Comparison of ENCODE assay signal across 1 cellular context in genomic region chr15:52021128-52021671, GRCh38.
TF ChIP-seq lines count a peak whose summit lies in the region.

No MANE protein-coding gene starts in this region.

TF ChIP-seq in GM12878, 131 proteins besides CTCF, POLR2A, EP300 and RAD21 (continued from another document and continues in another):
- TF ChIP-seq CHD2 (IDR thresholded peaks at IDR 0.05; ENCODE audit: borderline replicate concordance, low read depth, low read length) (peak; percentile 50; the same call in 1 of the 2 replicates), NFIC (IDR thresholded peaks at IDR 0.05; ENCODE audit: low read depth, low read length) (peak; percentile 77), USF2 (IDR thresholded peaks at IDR 0.05; ENCODE audit: borderline replicate concordance, low read depth, low read length) (no peak), SIN3A (IDR thresholded peaks at IDR 0.05; ENCODE audit: low read depth, low read length) (0 out of 2 replicates have a peak, but pooled peaks have one; percentile 56), BACH1 (IDR thresholded peaks at IDR 0.05; ENCODE audit: borderline replicate concordance) (peak; percentile 99), ASH2L (IDR thresholded peaks at IDR 0.05; ENCODE audit: borderline replicate concordance, low read depth) (no peak), POLR2AphosphoS2 (IDR thresholded peaks at IDR 0.05; ENCODE audit: low read depth, low read length) (no peak), JUND (IDR thresholded peaks at IDR 0.05; ENCODE audit: low read depth, low read length) (peak; percentile 82), CREM (IDR thresholded peaks at IDR 0.05; ENCODE audit: low read depth) (peak; percentile 81), TAF1 (IDR thresholded peaks at IDR 0.05; ENCODE audit: borderline replicate concordance, low read depth, low read length) (0 out of 2 replicates have a peak, but pooled peaks have one; percentile 26), PAX8 (IDR thresholded peaks at IDR 0.05) (no peak), ATF7 (IDR thresholded peaks at IDR 0.05; ENCODE audit: low read depth) (peak; percentile 90), TBL1XR1 (IDR thresholded peaks at IDR 0.05; ENCODE audit: low read depth, low read length) (peak; percentile 28; the same call in 1 of the 2 replicates), CBX3 (IDR thresholded peaks at IDR 0.05; ENCODE audit: borderline replicate concordance, low read depth) (no peak), TCF7 (IDR thresholded peaks at IDR 0.05; ENCODE audit: borderline replicate concordance) (no peak), SMAD1 (IDR thresholded peaks at IDR 0.05; ENCODE audit: low read depth, partially characterized antibody) (no peak), SMC3 (IDR thresholded peaks at IDR 0.05; ENCODE audit: borderline replicate concordance, low read length) (no peak; the same call in 1 of the 2 replicates), RCOR1 (conservative IDR thresholded peaks at IDR 0.05; ENCODE audit: low read depth, low read length) (no peak), TCF12 (IDR thresholded peaks at IDR 0.05; ENCODE audit: low read depth, low read length) (0 out of 2 replicates have a peak, but pooled peaks have one; percentile 20), ZNF384 (IDR thresholded peaks at IDR 0.05; ENCODE audit: borderline replicate concordance, low read depth, low read length) (peak; percentile 98), GATAD2B (conservative IDR thresholded peaks at IDR 0.05; ENCODE audit: low read depth) (no peak), NFYA (IDR thresholded peaks at IDR 0.05; ENCODE audit: borderline replicate concordance, low read depth, low read length) (no peak), GABPA (IDR thresholded peaks at IDR 0.05; ENCODE audit: low read depth) (peak; percentile 53; the same call in 1 of the 2 replicates), SMARCA5 (IDR thresholded peaks at IDR 0.05) (no peak), BCLAF1 (IDR thresholded peaks at IDR 0.05) (no peak), PML (IDR thresholded peaks at IDR 0.05; ENCODE audit: low read length) (peak; percentile 55; the same call in 1 of the 2 replicates), CHD4 (IDR thresholded peaks at IDR 0.05) (no peak), STAT3 (IDR thresholded peaks at IDR 0.05; ENCODE audit: low read depth, low read length) (0 out of 2 replicates have a peak, but pooled peaks have one; percentile 54), ZNF24 (IDR thresholded peaks at IDR 0.05) (no peak), ZNF622 (IDR thresholded peaks at IDR 0.05) (no peak), IKZF1 (conservative IDR thresholded peaks at IDR 0.05) (no peak), CREB1 (IDR thresholded peaks at IDR 0.05; ENCODE audit: low read depth) (peak; percentile 82), EGR1 (IDR thresholded peaks at IDR 0.05; ENCODE audit: borderline replicate concordance in 1 of 2, low read depth in 2 of 2, low read length in 2 of 2) (peak in 1 of 2 experiments; percentile 37; a peak in 1 of 3 replicates), CHD1 (IDR thresholded peaks at IDR 0.05; ENCODE audit: low read depth, low read length) (0 out of 2 replicates have a peak, but pooled peaks have one; percentile 65), RFX5 (IDR thresholded peaks at IDR 0.05; ENCODE audit: low read depth, low read length) (no peak), POLR2AphosphoS5 (IDR thresholded peaks at IDR 0.05; ENCODE audit: low read length) (peak; percentile 42; the same call in 1 of the 2 replicates), BHLHE40 (IDR thresholded peaks at IDR 0.05; ENCODE audit: borderline replicate concordance in 1 of 2, low read depth in 2 of 2, low read length in 1 of 2) (peak in 1 of 2 experiments; percentile 58; a peak in 2 of 4 replicates), JUNB (IDR thresholded peaks at IDR 0.05) (peak; percentile 88), ZNF207 (IDR thresholded peaks at IDR 0.05; ENCODE audit: borderline replicate concordance) (no peak), ZNF687 (IDR thresholded peaks at IDR 0.05) (no peak)
- TF ChIP-seq, protein P1, sequence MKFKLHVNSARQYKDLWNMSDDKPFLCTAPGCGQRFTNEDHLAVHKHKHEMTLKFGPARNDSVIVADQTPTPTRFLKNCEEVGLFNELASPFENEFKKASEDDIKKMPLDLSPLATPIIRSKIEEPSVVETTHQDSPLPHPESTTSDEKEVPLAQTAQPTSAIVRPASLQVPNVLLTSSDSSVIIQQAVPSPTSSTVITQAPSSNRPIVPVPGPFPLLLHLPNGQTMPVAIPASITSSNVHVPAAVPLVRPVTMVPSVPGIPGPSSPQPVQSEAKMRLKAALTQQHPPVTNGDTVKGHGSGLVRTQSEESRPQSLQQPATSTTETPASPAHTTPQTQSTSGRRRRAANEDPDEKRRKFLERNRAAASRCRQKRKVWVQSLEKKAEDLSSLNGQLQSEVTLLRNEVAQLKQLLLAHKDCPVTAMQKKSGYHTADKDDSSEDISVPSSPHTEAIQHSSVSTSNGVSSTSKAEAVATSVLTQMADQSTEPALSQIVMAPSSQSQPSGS (IDR thresholded peaks at IDR 0.05; ENCODE audit: low read length): peak; percentile 92
- TF ChIP-seq, protein P2, sequence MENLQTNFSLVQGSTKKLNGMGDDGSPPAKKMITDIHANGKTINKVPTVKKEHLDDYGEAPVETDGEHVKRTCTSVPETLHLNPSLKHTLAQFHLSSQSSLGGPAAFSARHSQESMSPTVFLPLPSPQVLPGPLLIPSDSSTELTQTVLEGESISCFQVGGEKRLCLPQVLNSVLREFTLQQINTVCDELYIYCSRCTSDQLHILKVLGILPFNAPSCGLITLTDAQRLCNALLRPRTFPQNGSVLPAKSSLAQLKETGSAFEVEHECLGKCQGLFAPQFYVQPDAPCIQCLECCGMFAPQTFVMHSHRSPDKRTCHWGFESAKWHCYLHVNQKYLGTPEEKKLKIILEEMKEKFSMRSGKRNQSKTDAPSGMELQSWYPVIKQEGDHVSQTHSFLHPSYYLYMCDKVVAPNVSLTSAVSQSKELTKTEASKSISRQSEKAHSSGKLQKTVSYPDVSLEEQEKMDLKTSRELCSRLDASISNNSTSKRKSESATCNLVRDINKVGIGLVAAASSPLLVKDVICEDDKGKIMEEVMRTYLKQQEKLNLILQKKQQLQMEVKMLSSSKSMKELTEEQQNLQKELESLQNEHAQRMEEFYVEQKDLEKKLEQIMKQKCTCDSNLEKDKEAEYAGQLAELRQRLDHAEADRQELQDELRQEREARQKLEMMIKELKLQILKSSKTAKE (IDR thresholded peaks at IDR 0.05; ENCODE audit: low read depth, poor library complexity, severe bottlenecking): peak; percentile 11
- TF ChIP-seq, protein P3, sequence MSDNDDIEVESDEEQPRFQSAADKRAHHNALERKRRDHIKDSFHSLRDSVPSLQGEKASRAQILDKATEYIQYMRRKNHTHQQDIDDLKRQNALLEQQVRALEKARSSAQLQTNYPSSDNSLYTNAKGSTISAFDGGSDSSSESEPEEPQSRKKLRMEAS (IDR thresholded peaks at IDR 0.05; ENCODE audit: low read depth, low read length): no peak
- TF ChIP-seq, protein P4, sequence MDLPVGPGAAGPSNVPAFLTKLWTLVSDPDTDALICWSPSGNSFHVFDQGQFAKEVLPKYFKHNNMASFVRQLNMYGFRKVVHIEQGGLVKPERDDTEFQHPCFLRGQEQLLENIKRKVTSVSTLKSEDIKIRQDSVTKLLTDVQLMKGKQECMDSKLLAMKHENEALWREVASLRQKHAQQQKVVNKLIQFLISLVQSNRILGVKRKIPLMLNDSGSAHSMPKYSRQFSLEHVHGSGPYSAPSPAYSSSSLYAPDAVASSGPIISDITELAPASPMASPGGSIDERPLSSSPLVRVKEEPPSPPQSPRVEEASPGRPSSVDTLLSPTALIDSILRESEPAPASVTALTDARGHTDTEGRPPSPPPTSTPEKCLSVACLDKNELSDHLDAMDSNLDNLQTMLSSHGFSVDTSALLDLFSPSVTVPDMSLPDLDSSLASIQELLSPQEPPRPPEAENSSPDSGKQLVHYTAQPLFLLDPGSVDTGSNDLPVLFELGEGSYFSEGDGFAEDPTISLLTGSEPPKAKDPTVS (IDR thresholded peaks at IDR 0.05; ENCODE audit: low read depth, low read length): no peak
- TF ChIP-seq, protein P5, sequence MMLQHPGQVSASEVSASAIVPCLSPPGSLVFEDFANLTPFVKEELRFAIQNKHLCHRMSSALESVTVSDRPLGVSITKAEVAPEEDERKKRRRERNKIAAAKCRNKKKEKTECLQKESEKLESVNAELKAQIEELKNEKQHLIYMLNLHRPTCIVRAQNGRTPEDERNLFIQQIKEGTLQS (IDR thresholded peaks at IDR 0.05; ENCODE audit: borderline replicate concordance, extremely low read depth, low read depth, low read length): peak; percentile 35; the same call in 1 of the 2 replicates
- TF ChIP-seq, protein P6, sequence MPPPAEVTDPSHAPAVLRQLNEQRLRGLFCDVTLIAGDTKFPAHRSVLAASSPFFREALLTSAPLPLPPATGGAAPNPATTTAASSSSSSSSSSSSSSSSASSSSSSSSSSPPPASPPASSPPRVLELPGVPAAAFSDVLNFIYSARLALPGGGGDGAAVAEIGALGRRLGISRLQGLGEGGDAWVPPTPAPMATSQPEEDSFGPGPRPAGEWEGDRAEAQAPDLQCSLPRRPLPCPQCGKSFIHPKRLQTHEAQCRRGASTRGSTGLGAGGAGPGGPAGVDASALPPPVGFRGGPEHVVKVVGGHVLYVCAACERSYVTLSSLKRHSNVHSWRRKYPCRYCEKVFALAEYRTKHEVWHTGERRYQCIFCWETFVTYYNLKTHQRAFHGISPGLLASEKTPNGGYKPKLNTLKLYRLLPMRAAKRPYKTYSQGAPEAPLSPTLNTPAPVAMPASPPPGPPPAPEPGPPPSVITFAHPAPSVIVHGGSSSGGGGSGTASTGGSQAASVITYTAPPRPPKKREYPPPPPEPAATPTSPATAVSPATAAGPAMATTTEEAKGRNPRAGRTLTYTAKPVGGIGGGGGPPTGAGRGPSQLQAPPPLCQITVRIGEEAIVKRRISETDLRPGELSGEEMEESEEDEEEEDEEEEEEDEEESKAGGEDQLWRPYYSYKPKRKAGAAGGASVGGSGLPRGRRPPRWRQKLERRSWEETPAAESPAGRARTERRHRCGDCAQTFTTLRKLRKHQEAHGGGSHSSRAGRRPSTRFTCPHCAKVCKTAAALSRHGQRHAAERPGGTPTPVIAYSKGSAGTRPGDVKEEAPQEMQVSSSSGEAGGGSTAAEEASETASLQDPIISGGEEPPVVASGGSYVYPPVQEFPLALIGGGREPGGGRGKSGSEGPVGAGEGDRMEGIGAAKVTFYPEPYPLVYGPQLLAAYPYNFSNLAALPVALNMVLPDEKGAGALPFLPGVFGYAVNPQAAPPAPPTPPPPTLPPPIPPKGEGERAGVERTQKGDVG (CRISPR knock-in tag; IDR thresholded peaks at IDR 0.05): no peak
